10 cellular contexts compared by ENCODE assay signal in the genomic region with DNA sequence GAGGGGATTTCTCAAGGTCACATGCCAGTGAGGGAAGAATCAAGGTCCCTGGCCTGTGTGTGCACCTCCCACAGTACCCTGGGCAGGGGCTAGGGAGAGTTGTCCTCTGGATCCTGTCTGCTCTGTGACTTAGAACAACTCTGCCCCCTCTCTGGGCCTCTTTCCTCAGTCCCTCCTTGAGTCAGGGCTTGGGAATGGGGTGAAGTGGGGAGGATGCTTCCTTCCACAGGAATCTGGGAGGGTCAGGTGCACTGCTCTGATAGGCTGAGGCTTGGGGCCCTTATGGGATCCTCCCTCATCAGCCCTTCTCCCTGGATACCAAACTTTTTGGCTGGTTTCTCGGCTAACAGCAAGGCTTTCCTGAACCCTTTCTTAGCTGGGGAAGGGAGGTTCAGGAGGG. TPM values are rescaled to one million over a fixed set of nuclear protein-coding genes. Genes with fewer than 3 reads are reported as not detected.
DNase-seq lines count a peak whose midpoint lies in the region; ATAC-seq, FAIRE-seq and TF ChIP-seq lines count a peak whose summit lies in the region.
"Had no signal": no experiment of that assay in that cellular context is flagged by ENCODE, and none has a peak within 500 bp of the region (broad histone marks: within the 10 kb centered on the region; RNA-seq: fewer than 3 reads in every experiment).

No MANE protein-coding gene starts in this region.

- peaks cover 12 to 20% of the 10 kb centered on the region in 2 donors for H3K36me3 Mint-ChIP-seq in CD14-positive monocyte

- H3K36me3 ChIP-seq in left ventricle myocardium inferior, result no peaks in the 10 kb centered on the region
- peaks cover 6% of the 10 kb centered on the region for H3K36me3 ChIP-seq in iPS-15b (ENCODE audit: control insufficient read depth, insufficient read depth, low read length)

- peaks cover 0 to 17% (median 6%) of the 10 kb centered on the region in 7 donors for H3K9me3 Mint-ChIP-seq in CD14-positive monocyte

- peaks cover 79% of the 10 kb centered on the region for H3K4me1 ChIP-seq in left ventricle myocardium inferior
- peaks cover 40% of the 10 kb centered on the region for H3K4me1 ChIP-seq in iPS-15b (ENCODE audit: control insufficient read depth, insufficient read depth, low read length)

- in situ Hi-C loops in astrocyte of the cerebellum (cut with HindIII; ENCODE audit: low sequenced_read_pairs), result no loop called here

- H3K4me3 ChIP-seq in left ventricle myocardium inferior (peak overlapping the region; percentile 84), astrocyte of the cerebellum (ENCODE audit: low read depth, low read length) (peak overlapping the region; percentile 14), iPS-15b (ENCODE audit: low read depth, low read length) (peak overlapping the region; percentile 85)
- H3K4me3 ChIP-seq: skin epidermis had no signal

- intact Hi-C loops in left ventricle myocardium inferior (cut with micrococcal nuclease) (loop anchor here (5.0 kb wide), 1 partner anchor 101 kb away; no protein-coding TSS in a partner anchor), left ventricle myocardium superior (cut with micrococcal nuclease) (loop anchor here (5.0 kb wide), 1 partner anchor 101 kb away; no protein-coding TSS in a partner anchor), CD14-positive monocyte (cut with micrococcal nuclease) (loop anchor here (2.0 to 5.0 kb wide), 2 partner anchors 17 to 36 kb away; partner anchors contain the start of gene TENT5B (in 2 of the 2))

- peaks cover 53% of the 10 kb centered on the region for H3K4me1 Mint-ChIP-seq in CD14-positive monocyte

- H3K9me3 ChIP-seq in left ventricle myocardium inferior (replicated peaks) (no peaks in the 10 kb centered on the region), iPS-15b (ENCODE audit: control insufficient read depth, insufficient read depth, low read length) (no peaks in the 10 kb centered on the region)

- peaks cover 59% of the 10 kb centered on the region for H3K27me3 ChIP-seq in left ventricle myocardium inferior (ENCODE audit: low read depth)
- H3K27me3 ChIP-seq in iPS-15b (ENCODE audit: control insufficient read depth, insufficient read depth, low read length), result peaks cover 5% of the 10 kb centered on the region

- no peak overlapping the region for H3K27ac Mint-ChIP-seq in CD14-positive monocyte

- peaks cover 49 to 59% (median 56%) of the 10 kb centered on the region in 3 donors for H3K27me3 Mint-ChIP-seq in CD14-positive monocyte (ENCODE audit: low read depth in 3 of 3)

- H3K9ac ChIP-seq in iPS-15b (ENCODE audit: low read depth, low read length), result no peak overlapping the region

- peak overlapping the region in 1 of 2 donors; percentile 91 for H3K4me3 Mint-ChIP-seq in CD14-positive monocyte

- no peak for ATAC-seq in left ventricle myocardium superior

- TF ChIP-seq CTCF in left ventricle myocardium inferior (IDR thresholded peaks at IDR 0.05; ENCODE audit: borderline replicate concordance) (no peak), astrocyte of the cerebellum (IDR thresholded peaks at IDR 0.05; ENCODE audit: low read depth, low read length, missing control alignments) (no peak), CD14-positive monocyte (IDR thresholded peaks at IDR 0.05) (no peak)

- peak overlapping the region; percentile 91 for H3K27ac ChIP-seq in left ventricle myocardium inferior (replicated peaks)
- H3K27ac ChIP-seq: skin epidermis had no signal

- no peak for FAIRE-seq in urothelium cell line (lab: Jason Lieb, UNC)

- DNase-seq in left ventricle myocardium inferior (no peak), left ventricle myocardium superior (no peak), astrocyte of the cerebellum (ENCODE audit: low read depth) (no peak), urothelium cell line (ENCODE audit: low spot score) (peak; percentile 69), CD14-positive monocyte (ENCODE audit: low spot score) (no peak), medulla oblongata (ENCODE audit: extremely low spot score) (no peak)
- DNase-seq in effector CD8-positive, alpha-beta T cell (lab: John Stamatoyannopoulos, UW), result no peak
- DNase-seq: NCI-H2029 treated with DMSO at 0.1 percent for 48 hours had no signal

RNA-seq across cellular contexts. Expression of gene TRNP1, which starts 2.5 kb away (rescaled TPM):
- total RNA-seq in left ventricle myocardium inferior, result 35.7 TPM
- 27.4 TPM for total RNA-seq in left ventricle myocardium superior
- polyA plus RNA-seq in CD14-positive monocyte, result under 1 TPM; 0.55 to 0.92 TPM

RNA-seq across cellular contexts. Expression of gene TENT5B, which starts 16.6 kb away (rescaled TPM):
- total RNA-seq in left ventricle myocardium inferior (30.2 TPM), left ventricle myocardium superior (49.6 TPM)
- under 1 TPM; 0.27 to 0.58 TPM for polyA plus RNA-seq in CD14-positive monocyte

RNA-seq across cellular contexts. Expression of gene KDF1, which starts 35.8 kb away (rescaled TPM):
- total RNA-seq in left ventricle myocardium inferior, result 0.27 TPM
- total RNA-seq in left ventricle myocardium superior, result 0.37 TPM
- not detected for polyA plus RNA-seq in CD14-positive monocyte

Comparison
In these comparisons a context has a peak if more than half of its experiments do, and no peak if none do; other contexts are left out.
1. H3K4me3 ChIP-seq: peak in every context shown above with its lines; median percentile 85 in iPS-15b; 84 in left ventricle myocardium inferior; 14 in astrocyte of the cerebellum.